Comparison of ENCODE assay signal across 13 cellular contexts in the genomic region with DNA sequence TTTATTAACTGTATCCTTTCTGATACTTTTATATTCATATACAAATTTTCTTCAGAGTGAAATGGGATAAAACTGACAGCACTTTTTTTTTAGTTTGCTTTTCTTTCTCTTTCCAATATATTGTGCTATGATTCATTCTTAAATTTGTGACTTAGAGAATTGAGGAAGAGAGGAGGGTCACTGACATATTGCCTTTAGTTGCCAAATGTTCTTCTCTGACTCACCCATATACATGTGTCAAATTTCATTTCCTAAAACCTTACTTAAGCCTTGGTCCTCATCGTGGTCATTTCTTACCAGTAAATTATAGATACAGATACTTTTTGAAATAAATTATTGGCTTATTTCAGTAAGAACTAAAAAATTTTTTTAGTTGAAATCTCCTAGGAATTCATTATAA. TPM values are rescaled to one million over a fixed set of nuclear protein-coding genes. Genes with fewer than 3 reads are reported as not detected.
DNase-seq lines count a peak whose midpoint lies in the region; ATAC-seq and TF ChIP-seq lines count a peak whose summit lies in the region.
"Had no signal": no experiment of that assay in that cellular context is flagged by ENCODE, and none has a peak within 500 bp of the region (broad histone marks: within the 10 kb centered on the region; RNA-seq: fewer than 3 reads in every experiment).

No MANE protein-coding gene starts in this region.

- H2AFZ ChIP-seq in PC-3 (ENCODE audit: low read length), result no peak overlapping the region

- no peaks in the 10 kb centered on the region for H3K9me3 Mint-ChIP-seq in stimulated activated memory B cell treated with anti-CD40 and anti-IgM and Interleukin-4, amounts not matched to agents 10 μg/mL and 1 μg/mL and 100 μg/mL, for 72 hours

- intact Hi-C loops in PC-3 (cut with micrococcal nuclease), result no loop called here

- H4K20me1 ChIP-seq in PC-3 (ENCODE audit: low read length), result no peaks in the 10 kb centered on the region

- H3K27ac Mint-ChIP-seq in stimulated activated memory B cell treated with anti-CD40 and anti-IgM and Interleukin-4, amounts not matched to agents 10 μg/mL and 1 μg/mL and 100 μg/mL, for 72 hours, result no peak overlapping the region
- H3K27ac Mint-ChIP-seq: activated CD4-positive, alpha-beta T cell treated with anti-CD3 and anti-CD28 coated beads, Interleukin-2, amount 10 ng/mL, durations not matched to agents 7 days and 5 days had no signal

- H3K4me1 ChIP-seq in PC-3 (ENCODE audit: insufficient read depth, low read length), result peaks cover 29% of the 10 kb centered on the region

- peaks cover 9% of the 10 kb centered on the region for H3F3A ChIP-seq in PC-3 (ENCODE audit: low read length, unreplicated experiment)

- no TSS peak for BruUV-seq in PC-3 (replicated peaks; lab: Mats Ljungman, UMichigan)

- DNase-seq in DMS 273 (lab: John Stamatoyannopoulos, UW; ENCODE audit: unreplicated experiment) (peak; percentile 10), DMS 273 treated with DMSO at 0.1 percent for 48 hours (lab: John Stamatoyannopoulos, UW) (no peak), PC-3 (peak; percentile 85), dermis blood vessel endothelial cell (peak; percentile 57), NCI-H82 treated with DMSO at 0.1 percent for 48 hours (lab: John Stamatoyannopoulos, UW; ENCODE audit: unreplicated experiment) (no peak), NCI-H526 treated with DMSO at 0.1 percent for 48 hours (lab: John Stamatoyannopoulos, UW) (no peak)
- DNase-seq: activated CD4-positive, alpha-beta T cell treated with anti-CD3 and anti-CD28 coated beads, Interleukin-2, amount 10 ng/mL, durations not matched to agents 7 days and 5 days; adrenal gland; stimulated activated CD4-positive, alpha-beta T cell treated with anti-CD3 and anti-CD28 coated beads, Interleukin-15, amount 100 ng/mL, for 24 hours had no signal

- peak; percentile 95 for ATAC-seq in PC-3
- peak; percentile 51 for ATAC-seq in stimulated activated memory B cell treated with anti-CD40 and anti-IgM and Interleukin-4, amounts not matched to agents 10 μg/mL and 1 μg/mL and 100 μg/mL, for 72 hours
- no peak for ATAC-seq in HG03571 (IDR thresholded peaks at IDR 0.05; ENCODE audit: unreplicated experiment)
- ATAC-seq: Right ventricle myocardium inferior had no signal

- H3K4me2 ChIP-seq in PC-3 (ENCODE audit: low read length), result peak overlapping the region; percentile 65

- H3K9me2 ChIP-seq in PC-3 (replicated peaks; ENCODE audit: low read length), result no peaks in the 10 kb centered on the region

- CTCF ChIA-PET in PC-3 (lab: Charles Lee), result no interaction called here

- H3K36me3 ChIP-seq in PC-3 (ENCODE audit: low read depth, low read length), result no peaks in the 10 kb centered on the region
- H3K36me3 ChIP-seq: adrenal gland had no signal

- no peak overlapping the region for H3K4me3 Mint-ChIP-seq in stimulated activated memory B cell treated with anti-CD40 and anti-IgM and Interleukin-4, amounts not matched to agents 10 μg/mL and 1 μg/mL and 100 μg/mL, for 72 hours
- H3K4me3 Mint-ChIP-seq: activated CD4-positive, alpha-beta T cell treated with anti-CD3 and anti-CD28 coated beads, Interleukin-2, amount 10 ng/mL, durations not matched to agents 7 days and 5 days had no signal

- H3K27ac ChIP-seq in PC-3 (ENCODE audit: low read length), result peak overlapping the region; percentile 51
- H3K27ac ChIP-seq: 22Rv1, adrenal gland had no signal

- H3K4me1 Mint-ChIP-seq in stimulated activated memory B cell treated with anti-CD40 and anti-IgM and Interleukin-4, amounts not matched to agents 10 μg/mL and 1 μg/mL and 100 μg/mL, for 72 hours, result peaks cover 24% of the 10 kb centered on the region

- H3K9me3 ChIP-seq in PC-3 (ENCODE audit: low read length), result no peaks in the 10 kb centered on the region
- H3K9me3 ChIP-seq: adrenal gland had no signal

- POLR2A ChIA-PET in PC-3 (lab: Charles Lee; ENCODE audit: unreplicated experiment), result no interaction called here

- H3K36me3 Mint-ChIP-seq in stimulated activated memory B cell treated with anti-CD40 and anti-IgM and Interleukin-4, amounts not matched to agents 10 μg/mL and 1 μg/mL and 100 μg/mL, for 72 hours, result peaks cover 38% of the 10 kb centered on the region

- TF ChIP-seq CTCF in PC-3 (conservative IDR thresholded peaks at IDR 0.05; ENCODE audit: low read depth, low read length), result no peak

- H3K27me3 Mint-ChIP-seq in stimulated activated memory B cell treated with anti-CD40 and anti-IgM and Interleukin-4, amounts not matched to agents 10 μg/mL and 1 μg/mL and 100 μg/mL, for 72 hours, result no peaks in the 10 kb centered on the region
- H3K27me3 Mint-ChIP-seq: activated CD4-positive, alpha-beta T cell treated with anti-CD3 and anti-CD28 coated beads, Interleukin-2, amount 10 ng/mL, durations not matched to agents 7 days and 5 days had no signal

- H3K4me3 ChIP-seq in PC-3 (ENCODE audit: low read length), result no peak overlapping the region; the same call in 1 of the 2 replicates
- H3K4me3 ChIP-seq: adrenal gland had no signal

- H3K79me2 ChIP-seq in PC-3 (ENCODE audit: low read length), result peaks cover 12% of the 10 kb centered on the region; the same call in 1 of the 2 replicates

- H3K27me3 ChIP-seq in PC-3 (ENCODE audit: low read length), result no peaks in the 10 kb centered on the region
- H3K27me3 ChIP-seq: adrenal gland had no signal

- H3K9ac ChIP-seq in PC-3 (ENCODE audit: low read length), result no peak overlapping the region

RNA-seq across cellular contexts. Expression of a gene that starts 53.9 kb away (rescaled TPM):
- total RNA-seq in PC-3 (2014; rRNA removed) (84.8 and 98.7 TPM in 2 replicates), dermis blood vessel endothelial cell (63.1 and 93.1 TPM in 2 replicates)

Comparison
In these comparisons a context has a peak if more than half of its experiments do, and no peak if none do; other contexts are left out.
1. DNase-seq: peak in DMS 273 (single experiment), PC-3 (single experiment) and dermis blood vessel endothelial cell (single experiment); none in DMS 273 treated with DMSO at 0.1 percent for 48 hours (single experiment), NCI-H82 treated with DMSO at 0.1 percent for 48 hours (single experiment) and NCI-H526 treated with DMSO at 0.1 percent for 48 hours (single experiment).